8 cellular contexts compared by ENCODE assay signal in genomic region chr16:71894921-71895678, GRCh38. TPM values are rescaled to one million over a fixed set of nuclear protein-coding genes. Genes with fewer than 3 reads are reported as not detected.
DNase-seq lines count a peak whose midpoint lies in the region; ATAC-seq, FAIRE-seq and TF ChIP-seq lines count a peak whose summit lies in the region.

IST1 (plus strand) TSS chr16:71895531; CDS start chr16:71915641, 20,110 bp downstream.

- H3K23ac ChIP-seq in neuronal stem cell (ENCODE audit: low read depth, low read length, poor library complexity), result peak within 1 kb of the TSS; percentile 99

- H3K27me3 ChIP-seq in HAP-1 (ENCODE audit: low read depth) (no peaks in the 10 kb centered on the region), MM.1S (replicated peaks; ENCODE audit: insufficient read depth, low read length) (no peaks in the 10 kb centered on the region), SJCRH30 (no peaks in the 10 kb centered on the region), foreskin keratinocyte (no peaks in the 10 kb centered on the region), neuronal stem cell (ENCODE audit: control insufficient read depth in 3 of 3, insufficient read depth in 3 of 3, low read depth in 1 of 3, low read length in 3 of 3) (no peaks in the 10 kb centered on the region)

- TF ChIP-seq CTCF in MM.1S (IDR thresholded peaks at IDR 0.05; ENCODE audit: low read length), result no peak
- no peak for TF ChIP-seq CTCF in foreskin keratinocyte (conservative IDR thresholded peaks at IDR 0.05)
- TF ChIP-seq CTCF in subcutaneous adipose tissue (IDR thresholded peaks at IDR 0.05; ENCODE audit: low read depth), result no peak

- peak within 1 kb of the TSS; percentile 87 for H2BK120ac ChIP-seq in neuronal stem cell (ENCODE audit: low read depth, low read length)

- H3F3A ChIP-seq in MM.1S (ENCODE audit: insufficient read depth, low read length), result peaks cover 20% of the 10 kb centered on the region

- peak within 1 kb of the TSS; percentile 82 for H2AFZ ChIP-seq in MM.1S (ENCODE audit: low read length)
- peak within 1 kb of the TSS; percentile 87 for H2AFZ ChIP-seq in neuronal stem cell (ENCODE audit: low read length)

- H3K14ac ChIP-seq in neuronal stem cell (ENCODE audit: low read length), result peak within 1 kb of the TSS; percentile 89

- H3K4me3 ChIP-seq in HAP-1 (peak within 1 kb of the TSS; percentile 76), MM.1S (ENCODE audit: low read length) (peak within 1 kb of the TSS; percentile 94), SJCRH30 (peak within 1 kb of the TSS; percentile 85), neuronal stem cell (ENCODE audit: low read length in 2 of 2) (peak within 1 kb of the TSS; percentile 90 to 91)

- H3K4me2 ChIP-seq in MM.1S (ENCODE audit: low read depth, low read length) (peak within 1 kb of the TSS; percentile 95), neuronal stem cell (ENCODE audit: insufficient read depth, low read length, poor library complexity, severe bottlenecking) (peak within 1 kb of the TSS; percentile 86)

- H4K91ac ChIP-seq in neuronal stem cell (ENCODE audit: low read depth, low read length, poor library complexity), result no peak within 1 kb of the TSS

- H2AK5ac ChIP-seq in neuronal stem cell (ENCODE audit: low read depth, low read length), result peak within 1 kb of the TSS; percentile 72

- peaks cover 48% of the 10 kb centered on the region for H3K79me2 ChIP-seq in MM.1S (ENCODE audit: low read length)

- peak within 1 kb of the TSS; percentile 90 for H3K4ac ChIP-seq in neuronal stem cell (ENCODE audit: low read length)

- H3K79me1 ChIP-seq in neuronal stem cell (ENCODE audit: low read depth, low read length), result peaks cover 3% of the 10 kb centered on the region

- WGBS in neuronal stem cell (ENCODE audit: extremely low coverage in 2 of 2, insufficient read length in 2 of 2, insufficient replicate concordance in 1 of 2), 2 donors, result no CpG with 5 or more reads among the region's 67 CpGs

- H2BK15ac ChIP-seq in neuronal stem cell (ENCODE audit: low read length), result peak within 1 kb of the TSS; percentile 89

- peak; percentile 92 for FAIRE-seq in G401.6 (lab: Jason Lieb, UNC)

- peaks cover 14% of the 10 kb centered on the region; the same call in 1 of the 2 replicates for H4K20me1 ChIP-seq in MM.1S (ENCODE audit: insufficient read depth, low read length)

- peak within 1 kb of the TSS; percentile 82 for H4K8ac ChIP-seq in neuronal stem cell (ENCODE audit: low read depth, low read length)

- H3K18ac ChIP-seq in neuronal stem cell (ENCODE audit: low read length), result peak within 1 kb of the TSS; percentile 98

- peak; percentile 90 for ATAC-seq in foreskin keratinocyte

- peak within 1 kb of the TSS; percentile 91 for H3K9ac ChIP-seq in MM.1S (ENCODE audit: low read length)
- peak within 1 kb of the TSS; percentile 95 for H3K9ac ChIP-seq in neuronal stem cell (ENCODE audit: low read depth, low read length, poor library complexity)

- H2BK5ac ChIP-seq in neuronal stem cell (ENCODE audit: low read length), result peak within 1 kb of the TSS; percentile 87

- no peak within 1 kb of the TSS for H2BK12ac ChIP-seq in neuronal stem cell (ENCODE audit: low read length)

- peak within 1 kb of the TSS; percentile 80 for H3K27ac ChIP-seq in MM.1S (ENCODE audit: low read length)
- H3K27ac ChIP-seq in SJCRH30, result peak within 1 kb of the TSS; percentile 88
- H3K27ac ChIP-seq in foreskin keratinocyte, result peak within 1 kb of the TSS; percentile 86
- H3K27ac ChIP-seq in neuronal stem cell (replicated peaks; ENCODE audit: low read length), result peak within 1 kb of the TSS; percentile 97

- in situ Hi-C loops in HAP-1 (cut with MboI; ENCODE audit: low sequenced_read_pairs), result loop anchor here (5.0 kb wide), 1 partner anchor 88 kb away; the partner anchor contains the start of gene AP1G1

- DNase-seq in HAP-1 (ENCODE audit: low spot score in 2 of 2) (peak; percentile 94 to 99), MM.1S (peak; percentile 98), SJCRH30 (peak; percentile 94 to 96), foreskin keratinocyte (peak; percentile 91 to 94), neuronal stem cell (ENCODE audit: low spot score) (peak; percentile 97)
- DNase-seq in activated naive CD4-positive, alpha-beta T cell (lab: John Stamatoyannopoulos, UW), result peak; percentile 92 to 97 (median 95)

- H3K9me2 ChIP-seq in MM.1S (replicated peaks; ENCODE audit: insufficient read depth, low read length), result no peaks in the 10 kb centered on the region

- peaks cover 10% of the 10 kb centered on the region for H3K36me3 ChIP-seq in HAP-1 (replicated peaks)
- H3K36me3 ChIP-seq in MM.1S (replicated peaks; ENCODE audit: insufficient read depth, low read length), result no peaks in the 10 kb centered on the region
- H3K36me3 ChIP-seq in SJCRH30, result 0 out of 2 replicates have a peak, but pooled peaks cover 4% of the 10 kb centered on the region
- peaks cover 0 to 30% of the 10 kb centered on the region in 2 donors for H3K36me3 ChIP-seq in neuronal stem cell (replicated peaks in 1 of 2; ENCODE audit: control insufficient read depth in 2 of 2, insufficient read depth in 2 of 2, low read length in 2 of 2)

- no peaks in the 10 kb centered on the region for H3K9me3 ChIP-seq in HAP-1
- no peaks in the 10 kb centered on the region for H3K9me3 ChIP-seq in MM.1S (replicated peaks; ENCODE audit: insufficient read depth, low read length)
- no peaks in the 10 kb centered on the region for H3K9me3 ChIP-seq in SJCRH30 (replicated peaks)
- H3K9me3 ChIP-seq in neuronal stem cell (replicated peaks in 1 of 2; ENCODE audit: control insufficient read depth in 2 of 2, insufficient read depth in 1 of 2, low read depth in 1 of 2, low read length in 2 of 2), result peaks cover 0 to 11% of the 10 kb centered on the region in 2 donors

- H3K4me1 ChIP-seq in HAP-1, result peaks cover 8% of the 10 kb centered on the region
- 0 out of 2 replicates have a peak, but pooled peaks cover 3% of the 10 kb centered on the region for H3K4me1 ChIP-seq in MM.1S (ENCODE audit: low read length)
- no peaks in the 10 kb centered on the region for H3K4me1 ChIP-seq in SJCRH30
- H3K4me1 ChIP-seq in foreskin keratinocyte, result no peaks in the 10 kb centered on the region
- H3K4me1 ChIP-seq in neuronal stem cell (ENCODE audit: control insufficient read depth in 2 of 2, insufficient read depth in 1 of 2, low read depth in 1 of 2, low read length in 2 of 2), result peaks cover 0 to 1% of the 10 kb centered on the region in 2 donors

RNA-seq across cellular contexts. Expression of gene IST1, which starts in this region (rescaled TPM):
- total RNA-seq in SJCRH30 (2014; rRNA removed; shearing (Covaris generic)), result 179 and 184 TPM in 2 replicates
- total RNA-seq in foreskin keratinocyte, result 107 and 113 TPM in 2 replicates
- 69.3 and 75.2 TPM in 2 replicates for polyA plus RNA-seq in foreskin keratinocyte
- 152 TPM for polyA plus RNA-seq in neuronal stem cell (2013, experiment 1 of 2)
- polyA plus RNA-seq in neuronal stem cell (2013, experiment 2 of 2), result 149 TPM
- 100 to 1,000 TPM; 186 to 219 (median 195) TPM for total RNA-seq in subcutaneous adipose tissue

Comparison
In these comparisons a context has a peak if more than half of its experiments do, and no peak if none do; other contexts are left out.
1. Peak in every context shown above with its lines: DNase-seq, ATAC-seq, H3K4me3 ChIP-seq and H3K27ac ChIP-seq.